8 cellular contexts compared by ENCODE assay signal in the genomic region with DNA sequence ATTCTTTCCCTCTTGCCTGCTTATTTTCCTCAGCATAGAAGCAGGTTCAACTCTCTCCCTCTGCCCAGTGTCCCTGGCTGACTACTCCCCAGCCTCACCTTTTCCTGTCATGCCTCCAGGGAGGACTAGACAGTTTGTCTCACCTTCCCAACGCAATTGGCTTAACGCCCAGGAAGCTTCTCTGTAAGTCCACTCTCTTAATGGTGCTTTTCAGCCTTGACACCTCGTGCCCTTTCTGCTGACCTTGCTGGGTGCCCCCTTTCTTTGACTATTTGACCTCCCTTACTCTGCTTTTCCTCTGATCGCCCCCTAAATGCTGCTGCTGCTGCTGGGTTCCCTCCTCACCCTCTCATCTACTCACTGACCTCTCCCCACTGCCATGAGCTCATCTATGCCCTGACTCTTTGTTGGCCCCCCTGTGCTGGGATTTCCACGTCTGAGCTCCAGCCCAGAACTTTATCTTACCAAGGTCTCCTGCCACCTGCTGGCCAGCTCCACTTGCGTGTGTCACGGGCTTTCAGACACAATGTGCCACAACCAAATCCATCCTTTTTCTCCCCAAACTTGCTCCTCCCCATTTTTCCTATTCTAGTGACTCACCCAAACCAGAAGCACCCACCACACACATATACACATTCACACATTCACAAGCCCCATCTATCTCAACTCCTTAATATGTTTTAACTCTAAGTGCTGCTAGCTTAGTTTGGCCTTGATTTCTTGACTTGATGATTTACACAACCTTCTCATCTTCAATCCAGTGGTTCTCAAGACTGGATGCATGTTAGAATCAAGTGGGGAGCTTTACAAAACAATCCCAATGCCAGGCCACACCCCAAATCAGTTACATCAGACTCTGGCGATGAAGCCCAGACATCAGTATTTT. TPM values are rescaled to one million over a fixed set of nuclear protein-coding genes. Genes with fewer than 3 reads are reported as not detected.
A peak's percentile ranks its signal among the peaks of the same experiment; 100 is the strongest.
DNase-seq lines count a peak whose midpoint lies in the region; ATAC-seq and TF ChIP-seq lines count a peak whose summit lies in the region.

No MANE protein-coding gene starts in this region.

- H3K27ac ChIP-seq in RWPE1, result no peak overlapping the region
- no peak overlapping the region for H3K27ac ChIP-seq in right atrium auricular region

- H3K36me3 ChIP-seq in BE2C (no peaks in the 10 kb centered on the region), HAP-1 (replicated peaks) (no peaks in the 10 kb centered on the region), right atrium auricular region (no peaks in the 10 kb centered on the region)

- H3K4me1 ChIP-seq in BE2C, result no peaks in the 10 kb centered on the region
- no peaks in the 10 kb centered on the region for H3K4me1 ChIP-seq in HAP-1
- H3K4me1 ChIP-seq in right atrium auricular region, result peaks cover 0 to 6% of the 10 kb centered on the region in 2 donors

- H3K9me3 ChIP-seq in BE2C, result no peaks in the 10 kb centered on the region
- no peaks in the 10 kb centered on the region for H3K9me3 ChIP-seq in HAP-1
- H3K9me3 ChIP-seq in right atrium auricular region, result no peaks in the 10 kb centered on the region

- POLR2A ChIA-PET in RWPE1 (lab: Yijun Ruan, JAX; ENCODE audit: low non-redundant PET), result no interaction called here
- POLR2A ChIA-PET in activated naive CD8-positive, alpha-beta T cell treated with anti-CD3 and anti-CD28 coated beads, Interleukin-2, amount 10 ng/mL, durations not matched to agents 7 days and 5 days (lab: Charles Lee), result no interaction called here

- H3K4me3 Mint-ChIP-seq in activated naive CD8-positive, alpha-beta T cell treated with anti-CD3 and anti-CD28 coated beads, Interleukin-2, amount 10 ng/mL, durations not matched to agents 7 days and 5 days, result no peak overlapping the region

- peaks cover 4% of the 10 kb centered on the region for H3K27me3 Mint-ChIP-seq in activated naive CD8-positive, alpha-beta T cell treated with anti-CD3 and anti-CD28 coated beads, Interleukin-2, amount 10 ng/mL, durations not matched to agents 7 days and 5 days

- no peak overlapping the region for H3K27ac Mint-ChIP-seq in activated naive CD8-positive, alpha-beta T cell treated with anti-CD3 and anti-CD28 coated beads, Interleukin-2, amount 10 ng/mL, durations not matched to agents 7 days and 5 days

- no peaks in the 10 kb centered on the region for H3K27me3 ChIP-seq in BE2C
- H3K27me3 ChIP-seq in HAP-1 (ENCODE audit: low read depth), result no peaks in the 10 kb centered on the region; the same call in 1 of the 2 replicates
- H3K27me3 ChIP-seq in right atrium auricular region, result no peaks in the 10 kb centered on the region

- TF ChIP-seq CTCF in BE2C (IDR thresholded peaks at IDR 0.05; ENCODE audit: low read depth, low read length), result peak; percentile 78
- peak; percentile 61 for TF ChIP-seq CTCF in RWPE1 (conservative IDR thresholded peaks at IDR 0.05; ENCODE audit: low read depth)
- peak; percentile 32 to 69 for TF ChIP-seq CTCF in right atrium auricular region (IDR thresholded peaks at IDR 0.05)

- H3K4me1 Mint-ChIP-seq in activated naive CD8-positive, alpha-beta T cell treated with anti-CD3 and anti-CD28 coated beads, Interleukin-2, amount 10 ng/mL, durations not matched to agents 7 days and 5 days, result peaks cover 15% of the 10 kb centered on the region

- H3K9me3 Mint-ChIP-seq in activated naive CD8-positive, alpha-beta T cell treated with anti-CD3 and anti-CD28 coated beads, Interleukin-2, amount 10 ng/mL, durations not matched to agents 7 days and 5 days, result no peaks in the 10 kb centered on the region

- CTCF ChIA-PET in RWPE1 (lab: Yijun Ruan, JAX), result interaction anchor here (0.5 to 1.5 kb wide), 10 partner anchors 9 to 500 kb away, joined by 3 to 7 read pairs (median 3); a partner anchor contains a TSS

- in situ Hi-C loops in HAP-1 (cut with MboI; ENCODE audit: low sequenced_read_pairs), result no loop called here

- H3K4me3 ChIP-seq in BE2C (ENCODE audit: low read depth, low read length) (no peak overlapping the region), HAP-1 (no peak overlapping the region), right atrium auricular region (no peak overlapping the region)

- ATAC-seq in activated naive CD8-positive, alpha-beta T cell treated with anti-CD3 and anti-CD28 coated beads, Interleukin-2, amount 10 ng/mL, durations not matched to agents 7 days and 5 days (ENCODE audit: low read depth), result peak; percentile 47
- no peak for ATAC-seq in HG02623 (IDR thresholded peaks at IDR 0.05; ENCODE audit: unreplicated experiment)
- no peak for ATAC-seq in HG03139 (IDR thresholded peaks at IDR 0.05; ENCODE audit: unreplicated experiment)

- peaks cover 3% of the 10 kb centered on the region for H3K36me3 Mint-ChIP-seq in activated naive CD8-positive, alpha-beta T cell treated with anti-CD3 and anti-CD28 coated beads, Interleukin-2, amount 10 ng/mL, durations not matched to agents 7 days and 5 days

- DNase-seq in BE2C (peak; percentile 62), HAP-1 (ENCODE audit: low spot score in 2 of 2) (peak; percentile 41 to 66), RWPE1 (ENCODE audit: low spot score) (peak; percentile 46), right atrium auricular region (ENCODE audit: low spot score) (no peak)
- DNase-seq in activated naive CD8-positive, alpha-beta T cell treated with anti-CD3 and anti-CD28 coated beads, Interleukin-2, amount 10 ng/mL, durations not matched to agents 7 days and 5 days, result peak; percentile 57
- peak; percentile 12 to 43 for DNase-seq in stimulated activated CD4-positive, alpha-beta T cell treated with anti-CD3 and anti-CD28 coated beads, Interleukin-15, amount 100 ng/mL, for 48 hours (ENCODE audit: low read depth in 2 of 2)

RNA-seq across cellular contexts. Expression of a gene that starts 16.6 kb away (rescaled TPM):
- not detected for polyA plus RNA-seq in BE2C (2012; ENCODE audit: insufficient read depth, insufficient read length, low read depth)
- total RNA-seq in activated naive CD8-positive, alpha-beta T cell treated with anti-CD3 and anti-CD28 coated beads, Interleukin-2, amount 10 ng/mL, durations not matched to agents 7 days and 5 days, result not detected
- total RNA-seq in right atrium auricular region, result 1 to 10 TPM; 1.1 TPM

RNA-seq across cellular contexts. Expression of a gene that starts 19.1 kb away (rescaled TPM):
- 47.5 TPM for polyA plus RNA-seq in BE2C (2012; ENCODE audit: insufficient read depth, insufficient read length, low read depth)
- total RNA-seq in activated naive CD8-positive, alpha-beta T cell treated with anti-CD3 and anti-CD28 coated beads, Interleukin-2, amount 10 ng/mL, durations not matched to agents 7 days and 5 days, result 10 to 100 TPM; 80.4 to 86.5 TPM
- 10 to 100 TPM; 50.9 to 60.1 TPM for total RNA-seq in right atrium auricular region
